2 cellular contexts compared by ENCODE assay signal in the genomic region with DNA sequence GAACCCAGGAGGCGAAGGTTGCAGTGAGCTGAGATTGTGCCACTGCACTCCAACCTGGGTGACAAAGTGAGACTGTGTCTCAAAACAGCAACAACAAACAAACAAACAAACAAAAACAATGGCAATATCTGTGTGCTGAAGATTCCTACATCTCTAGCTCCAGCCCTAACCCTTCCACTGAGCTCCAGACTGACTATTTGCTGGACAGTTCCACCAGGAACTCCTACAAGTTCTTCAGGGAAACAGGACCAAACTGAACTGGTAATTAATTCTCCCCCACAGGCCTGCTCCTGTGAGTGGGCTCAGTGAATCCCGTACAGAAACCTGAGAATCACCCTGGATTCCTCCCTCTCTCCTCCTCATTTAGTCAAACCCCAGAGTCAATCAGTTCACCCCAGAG.
A peak's percentile ranks its signal among the peaks of the same experiment; 100 is the strongest.
TF ChIP-seq lines count a peak whose summit lies in the region.

No MANE protein-coding gene starts in this region.

TF ChIP-seq in A549, 52 proteins besides CTCF, POLR2A, EP300 and RAD21:
- TF ChIP-seq, protein P1, sequence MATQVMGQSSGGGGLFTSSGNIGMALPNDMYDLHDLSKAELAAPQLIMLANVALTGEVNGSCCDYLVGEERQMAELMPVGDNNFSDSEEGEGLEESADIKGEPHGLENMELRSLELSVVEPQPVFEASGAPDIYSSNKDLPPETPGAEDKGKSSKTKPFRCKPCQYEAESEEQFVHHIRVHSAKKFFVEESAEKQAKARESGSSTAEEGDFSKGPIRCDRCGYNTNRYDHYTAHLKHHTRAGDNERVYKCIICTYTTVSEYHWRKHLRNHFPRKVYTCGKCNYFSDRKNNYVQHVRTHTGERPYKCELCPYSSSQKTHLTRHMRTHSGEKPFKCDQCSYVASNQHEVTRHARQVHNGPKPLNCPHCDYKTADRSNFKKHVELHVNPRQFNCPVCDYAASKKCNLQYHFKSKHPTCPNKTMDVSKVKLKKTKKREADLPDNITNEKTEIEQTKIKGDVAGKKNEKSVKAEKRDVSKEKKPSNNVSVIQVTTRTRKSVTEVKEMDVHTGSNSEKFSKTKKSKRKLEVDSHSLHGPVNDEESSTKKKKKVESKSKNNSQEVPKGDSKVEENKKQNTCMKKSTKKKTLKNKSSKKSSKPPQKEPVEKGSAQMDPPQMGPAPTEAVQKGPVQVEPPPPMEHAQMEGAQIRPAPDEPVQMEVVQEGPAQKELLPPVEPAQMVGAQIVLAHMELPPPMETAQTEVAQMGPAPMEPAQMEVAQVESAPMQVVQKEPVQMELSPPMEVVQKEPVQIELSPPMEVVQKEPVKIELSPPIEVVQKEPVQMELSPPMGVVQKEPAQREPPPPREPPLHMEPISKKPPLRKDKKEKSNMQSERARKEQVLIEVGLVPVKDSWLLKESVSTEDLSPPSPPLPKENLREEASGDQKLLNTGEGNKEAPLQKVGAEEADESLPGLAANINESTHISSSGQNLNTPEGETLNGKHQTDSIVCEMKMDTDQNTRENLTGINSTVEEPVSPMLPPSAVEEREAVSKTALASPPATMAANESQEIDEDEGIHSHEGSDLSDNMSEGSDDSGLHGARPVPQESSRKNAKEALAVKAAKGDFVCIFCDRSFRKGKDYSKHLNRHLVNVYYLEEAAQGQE (IDR thresholded peaks at IDR 0.05): peak; percentile 26; the same call in 1 of the 2 replicates
- no peak for TF ChIP-seq CHD4 (IDR thresholded peaks at IDR 0.05; ENCODE audit: borderline replicate concordance)

TF ChIP-seq in Ishikawa, 13 proteins besides CTCF, POLR2A, EP300 and RAD21 (continued from another document):
- TF ChIP-seq, protein P1 (IDR thresholded peaks at IDR 0.05; ENCODE audit: low read depth): peak; percentile 70
